ENCODE assay signal across 23 cellular contexts in the genomic region with DNA sequence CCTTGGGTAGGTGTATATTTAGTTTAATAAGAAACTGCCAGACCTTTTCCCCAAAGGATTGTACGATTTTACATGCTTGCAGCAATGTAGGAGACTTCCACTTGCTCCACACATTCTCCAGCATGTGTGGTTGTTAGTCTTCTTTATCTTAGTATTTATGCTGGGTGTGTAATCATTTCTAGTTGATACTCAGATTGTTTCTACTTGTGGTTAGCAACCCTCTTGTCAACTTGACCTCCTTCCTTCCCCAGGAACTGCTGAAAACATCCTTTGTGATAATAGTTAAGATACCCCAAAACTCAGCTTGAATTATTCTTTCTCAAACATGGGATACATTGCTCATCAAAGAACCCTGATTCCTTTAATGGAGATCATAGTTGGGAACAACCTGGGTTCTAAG. TPM values are rescaled to one million over a fixed set of nuclear protein-coding genes. Genes with fewer than 3 reads are reported as not detected.
DNase-seq lines count a peak whose midpoint lies in the region; ATAC-seq, FAIRE-seq and TF ChIP-seq lines count a peak whose summit lies in the region.
"Had no signal": no experiment of that assay in that cellular context is flagged by ENCODE, and none has a peak within 500 bp of the region (broad histone marks: within the 10 kb centered on the region; RNA-seq: fewer than 3 reads in every experiment).

No MANE protein-coding gene starts in this region.

- dilution Hi-C loops in endothelial cell of umbilical vein (cut with MboI; ENCODE audit: extremely low pct_ligation_motif_present, low sequenced_read_pairs): no loop called here

- H3K9me3 Mint-ChIP-seq in CD8-positive, alpha-beta memory T cell: no peaks in the 10 kb centered on the region
- peaks cover 3 to 9% (median 9%) of the 10 kb centered on the region in 3 donors for H3K9me3 Mint-ChIP-seq in T-cell
- H3K9me3 Mint-ChIP-seq in natural killer cell treated with Interleukin-12 subunit alpha and Interleukin-12 subunit beta and Interleukin-15 and Interleukin-18, amount 100 ng/mL, for 72 hours: no peaks in the 10 kb centered on the region
- H3K9me3 Mint-ChIP-seq: CD4-positive, alpha-beta T cell had no signal

- H3K4me3 ChIP-seq in CD8-positive, alpha-beta memory T cell (ENCODE audit: low read length): no peak overlapping the region
- no peak overlapping the region for H3K4me3 ChIP-seq in endothelial cell of umbilical vein (replicated peaks in 1 of 3; ENCODE audit: insufficient read depth in 1 of 3, low read depth in 1 of 3, low read length in 3 of 3)
- H3K4me3 ChIP-seq in PC-3 (ENCODE audit: low read length): no peak overlapping the region
- H3K4me3 ChIP-seq: GM23248, SJSA1 had no signal

- H3K27me3 Mint-ChIP-seq in CD8-positive, alpha-beta memory T cell: no peaks in the 10 kb centered on the region
- no peaks in the 10 kb centered on the region for H3K27me3 Mint-ChIP-seq in T-cell
- no peaks in the 10 kb centered on the region for H3K27me3 Mint-ChIP-seq in natural killer cell treated with Interleukin-12 subunit alpha and Interleukin-12 subunit beta and Interleukin-15 and Interleukin-18, amount 100 ng/mL, for 72 hours
- H3K27me3 Mint-ChIP-seq: CD4-positive, alpha-beta T cell had no signal

- peak overlapping the region in 3 of 7 donors; percentile 9 to 23 (median 11) for H3K4me3 Mint-ChIP-seq in CD8-positive, alpha-beta memory T cell
- H3K4me3 Mint-ChIP-seq in T-cell: no peak overlapping the region
- H3K4me3 Mint-ChIP-seq in natural killer cell treated with Interleukin-12 subunit alpha and Interleukin-12 subunit beta and Interleukin-15 and Interleukin-18, amount 100 ng/mL, for 72 hours: peak overlapping the region; percentile 55
- H3K4me3 Mint-ChIP-seq: CD4-positive, alpha-beta T cell had no signal

- no peaks in the 10 kb centered on the region for H3K4me1 ChIP-seq in CD8-positive, alpha-beta memory T cell (ENCODE audit: insufficient read depth, low read length)
- no peaks in the 10 kb centered on the region for H3K4me1 ChIP-seq in endothelial cell of umbilical vein (ENCODE audit: control insufficient read depth, extremely low read depth, insufficient read depth, low read length)
- no peaks in the 10 kb centered on the region for H3K4me1 ChIP-seq in PC-3 (ENCODE audit: insufficient read depth, low read length)

- no peaks in the 10 kb centered on the region for H3K36me3 ChIP-seq in CD8-positive, alpha-beta memory T cell (ENCODE audit: insufficient read depth, low read length)
- peaks cover 0 to under 1% of the 10 kb centered on the region in 2 experiments for H3K36me3 ChIP-seq in endothelial cell of umbilical vein (ENCODE audit: control insufficient read depth in 2 of 2, extremely low read depth in 1 of 2, insufficient read depth in 2 of 2, low read length in 2 of 2)
- peaks cover 5% of the 10 kb centered on the region; the same call in 1 of the 2 replicates for H3K36me3 ChIP-seq in PC-3 (ENCODE audit: low read depth, low read length)

- H2AFZ ChIP-seq in endothelial cell of umbilical vein (ENCODE audit: low read depth, low read length): no peak overlapping the region
- H2AFZ ChIP-seq in PC-3 (ENCODE audit: low read length): no peak overlapping the region
- H2AFZ ChIP-seq: GM23248 had no signal

- no peak overlapping the region for H3K27ac ChIP-seq in CD8-positive, alpha-beta memory T cell (ENCODE audit: low read depth, low read length)
- H3K27ac ChIP-seq in endothelial cell of umbilical vein (ENCODE audit: insufficient read depth, low read depth, low read length) (no peak overlapping the region), PC-3 (ENCODE audit: low read length) (no peak overlapping the region)
- H3K27ac ChIP-seq: GM23248, SJSA1 had no signal

- no peak overlapping the region for H3K4me2 ChIP-seq in endothelial cell of umbilical vein (ENCODE audit: insufficient read depth, low read length)
- no peak overlapping the region for H3K4me2 ChIP-seq in PC-3 (ENCODE audit: low read length)

- TF ChIP-seq CTCF in endothelial cell of umbilical vein (IDR thresholded peaks at IDR 0.05; ENCODE audit: extremely low read depth in 1 of 2, insufficient read depth in 1 of 2, low read depth in 1 of 2, low read length in 2 of 2) (no peak), PC-3 (conservative IDR thresholded peaks at IDR 0.05; ENCODE audit: low read depth, low read length) (no peak)

- H3K27me3 ChIP-seq in CD8-positive, alpha-beta memory T cell (ENCODE audit: insufficient read depth, low read length, poor library complexity, severe bottlenecking): no peaks in the 10 kb centered on the region
- H3K27me3 ChIP-seq in endothelial cell of umbilical vein (ENCODE audit: control insufficient read depth in 2 of 2, insufficient read depth in 2 of 2, low read length in 2 of 2) (no peaks in the 10 kb centered on the region), PC-3 (ENCODE audit: low read length) (no peaks in the 10 kb centered on the region)
- H3K27me3 ChIP-seq: SJSA1 had no signal

- intact Hi-C loops in endothelial cell of umbilical vein (cut with micrococcal nuclease): no loop called here
- intact Hi-C loops in PC-3 (cut with micrococcal nuclease): no loop called here

- H3F3A ChIP-seq in PC-3 (ENCODE audit: low read length, unreplicated experiment): no peaks in the 10 kb centered on the region

- no peaks in the 10 kb centered on the region for H3K9me3 ChIP-seq in CD8-positive, alpha-beta memory T cell (ENCODE audit: low read length)
- H3K9me3 ChIP-seq in endothelial cell of umbilical vein (replicated peaks; ENCODE audit: control insufficient read depth, insufficient read depth, low read length) (no peaks in the 10 kb centered on the region), PC-3 (ENCODE audit: low read length) (no peaks in the 10 kb centered on the region)
- H3K9me3 ChIP-seq: SJSA1 had no signal

- no peaks in the 10 kb centered on the region for H3K9me2 ChIP-seq in PC-3 (replicated peaks; ENCODE audit: low read length)

- TF ChIP-seq POLR2A in endothelial cell of umbilical vein (IDR thresholded peaks at IDR 0.05; ENCODE audit: low read depth, low read length): no peak

- POLR2A ChIA-PET in CD8-positive, alpha-beta memory T cell (lab: Charles Lee): no interaction called here
- POLR2A ChIA-PET in T-cell (lab: Charles Lee): interaction anchor here in 1 of 2 donors (0.6 kb wide), 1 partner anchor 20 kb away, joined by 3 read pairs; no protein-coding TSS in a partner anchor
- POLR2A ChIA-PET in endothelial cell of umbilical vein (lab: Charles Lee): no interaction called here
- POLR2A ChIA-PET in PC-3 (lab: Charles Lee; ENCODE audit: unreplicated experiment): no interaction called here

- no peaks in the 10 kb centered on the region for H3K9me1 ChIP-seq in endothelial cell of umbilical vein (replicated peaks; ENCODE audit: control insufficient read depth, extremely low read depth, insufficient read depth, low read length)

- no peaks in the 10 kb centered on the region for H4K20me1 ChIP-seq in endothelial cell of umbilical vein (replicated peaks; ENCODE audit: control insufficient read depth, extremely low read depth, insufficient read depth, low read length)
- no peaks in the 10 kb centered on the region for H4K20me1 ChIP-seq in PC-3 (ENCODE audit: low read length)

- H3K9ac ChIP-seq in endothelial cell of umbilical vein (replicated peaks; ENCODE audit: extremely low read depth, insufficient read depth, low read length): no peak overlapping the region
- H3K9ac ChIP-seq in PC-3 (ENCODE audit: low read length): no peak overlapping the region
- H3K9ac ChIP-seq: GM23248 had no signal

- BruUV-seq in endothelial cell of umbilical vein (replicated peaks; lab: Mats Ljungman, UMichigan): no TSS peak
- BruUV-seq in PC-3 (replicated peaks; lab: Mats Ljungman, UMichigan): no TSS peak

- H3K4me1 Mint-ChIP-seq in CD8-positive, alpha-beta memory T cell: peaks cover 13 to 36% (median 24%) of the 10 kb centered on the region in 3 donors
- H3K4me1 Mint-ChIP-seq in T-cell: peaks cover 10 to 22% (median 16%) of the 10 kb centered on the region in 3 donors
- H3K4me1 Mint-ChIP-seq in natural killer cell treated with Interleukin-12 subunit alpha and Interleukin-12 subunit beta and Interleukin-15 and Interleukin-18, amount 100 ng/mL, for 72 hours (ENCODE audit: low read depth in 2 of 2): peaks cover 45 to 51% of the 10 kb centered on the region in 2 donors

- CTCF ChIA-PET in CD8-positive, alpha-beta memory T cell (lab: Charles Lee): no interaction called here
- CTCF ChIA-PET in T-cell (lab: Charles Lee) (no interaction called here), endothelial cell of umbilical vein (lab: Charles Lee) (no interaction called here), PC-3 (lab: Charles Lee) (no interaction called here)

- H3K79me2 ChIP-seq in endothelial cell of umbilical vein (ENCODE audit: control insufficient read depth, insufficient read depth, low read length) (no peaks in the 10 kb centered on the region), PC-3 (ENCODE audit: low read length) (no peaks in the 10 kb centered on the region)

- no peak for FAIRE-seq in endothelial cell of umbilical vein (lab: Jason Lieb, UNC)
- FAIRE-seq: GM12891, HTR-8/SVneo had no signal

- ATAC-seq in T-cell (replicated peaks in 1 of 4) (no peak), PC-3 (no peak)
- ATAC-seq in natural killer cell treated with Interleukin-12 subunit alpha and Interleukin-12 subunit beta and Interleukin-15 and Interleukin-18, amount 100 ng/mL, for 72 hours: peak; percentile 60 to 62
- ATAC-seq: Right ventricle myocardium inferior had no signal

- no peak for DNase-seq in CD8-positive, alpha-beta memory T cell
- DNase-seq in T-cell (no peak), endothelial cell of umbilical vein (ENCODE audit: low read depth, low spot score) (no peak), PC-3 (no peak), NCI-H1417 treated with DMSO at 0.1 percent for 48 hours (lab: John Stamatoyannopoulos, UW) (no peak), cortex of kidney (lab: John Stamatoyannopoulos, UW) (no peak)
- DNase-seq in natural killer cell treated with Interleukin-12 subunit alpha and Interleukin-12 subunit beta and Interleukin-15 and Interleukin-18, amount 100 ng/mL, for 72 hours (ENCODE audit: low spot score): no peak
- DNase-seq: CD4-positive, alpha-beta T cell; DND-41; GM23248; HCEC 1CT; Karpas-422; MV-4-11; NCI-H1694 treated with DMSO at 0.1 percent for 48 hours; NCI-H2081 treated with DMSO at 0.1 percent for 48 hours; NCI-H2171 treated with DMSO at 0.1 percent for 48 hours; NCI-H446; NCI-H526; OCI-M1 had no signal

- H3K36me3 Mint-ChIP-seq in CD8-positive, alpha-beta memory T cell: peaks cover 16 to 57% (median 26%) of the 10 kb centered on the region in 3 donors
- peaks cover 68% of the 10 kb centered on the region for H3K36me3 Mint-ChIP-seq in T-cell
- peaks cover 14% of the 10 kb centered on the region for H3K36me3 Mint-ChIP-seq in natural killer cell treated with Interleukin-12 subunit alpha and Interleukin-12 subunit beta and Interleukin-15 and Interleukin-18, amount 100 ng/mL, for 72 hours

- peak overlapping the region in 6 of 8 donors; percentile 8 to 91 (median 72) for H3K27ac Mint-ChIP-seq in CD8-positive, alpha-beta memory T cell
- H3K27ac Mint-ChIP-seq in T-cell: peak overlapping the region; percentile 29 to 69
- peak overlapping the region; percentile 33 to 59 for H3K27ac Mint-ChIP-seq in natural killer cell treated with Interleukin-12 subunit alpha and Interleukin-12 subunit beta and Interleukin-15 and Interleukin-18, amount 100 ng/mL, for 72 hours
- H3K27ac Mint-ChIP-seq: CD4-positive, alpha-beta T cell had no signal

RNA-seq across cellular contexts. Expression of gene CYBRD1, which starts 37.2 kb away (rescaled TPM):
- total RNA-seq in CD8-positive, alpha-beta memory T cell: 1 to 10 TPM in 1 of 2 experiments, under 1 TPM in 1; 0.95 to 1.2 TPM
- polyA plus RNA-seq in CD8-positive, alpha-beta memory T cell: 1.2 TPM
- 1 to 10 TPM in 3 of 5 donors, under 1 TPM in 2; 0.23 to 1.8 (median 1.0) TPM for total RNA-seq in T-cell
- 22.8 and 24.8 TPM in 2 replicates for total RNA-seq in endothelial cell of umbilical vein
- polyA plus RNA-seq in endothelial cell of umbilical vein: 23.1 and 24.1 TPM in 2 replicates
- 10.0 and 12.2 TPM in 2 replicates for polyA plus RNA-seq in endothelial cell of umbilical vein (2011; cell fraction: cytosol; rRNA removed)
- 11.2 and 11.4 TPM in 2 replicates for polyA plus RNA-seq in endothelial cell of umbilical vein (2011; cell fraction: nucleus; rRNA removed)
- 18.4 and 24.1 TPM in 2 replicates for polyA plus RNA-seq in endothelial cell of umbilical vein (2012)
- 45.6 and 47.3 TPM in 2 replicates for polyA minus RNA-seq in endothelial cell of umbilical vein
- polyA minus RNA-seq in endothelial cell of umbilical vein (2011; cell fraction: cytosol; rRNA and poly(A)+ RNA removed): 1.4 TPM
- polyA minus RNA-seq in endothelial cell of umbilical vein (2011; cell fraction: nucleus; rRNA and poly(A)+ RNA removed): 7.1 and 9.3 TPM in 2 replicates
- total RNA-seq in natural killer cell treated with Interleukin-12 subunit alpha and Interleukin-12 subunit beta and Interleukin-15 and Interleukin-18, amount 100 ng/mL, for 72 hours: 1 to 10 TPM in 1 of 2 donors, under 1 TPM in 1; 0.78 to 5.2 TPM
- 0.87 and 1.7 TPM in 2 replicates for total RNA-seq in PC-3 (2014; rRNA removed)

RNA-seq across cellular contexts. Expression of gene DCAF17, which starts 51.1 kb away (rescaled TPM):
- 10 to 100 TPM; 19.3 to 19.8 TPM for total RNA-seq in CD8-positive, alpha-beta memory T cell
- 11.6 TPM for polyA plus RNA-seq in CD8-positive, alpha-beta memory T cell
- total RNA-seq in T-cell: 10 to 100 TPM; 21.1 to 24.6 (median 23.9) TPM
- 14.9 and 15.0 TPM in 2 replicates for total RNA-seq in endothelial cell of umbilical vein
- polyA plus RNA-seq in endothelial cell of umbilical vein: 4.4 and 4.6 TPM in 2 replicates
- polyA plus RNA-seq in endothelial cell of umbilical vein (2011; cell fraction: cytosol; rRNA removed): 4.3 and 4.7 TPM in 2 replicates
- polyA plus RNA-seq in endothelial cell of umbilical vein (2011; cell fraction: nucleus; rRNA removed): 15.1 and 18.3 TPM in 2 replicates
- polyA plus RNA-seq in endothelial cell of umbilical vein (2012): 11.3 and 11.4 TPM in 2 replicates
- 11.1 and 12.1 TPM in 2 replicates for polyA minus RNA-seq in endothelial cell of umbilical vein
- polyA minus RNA-seq in endothelial cell of umbilical vein (2011; cell fraction: cytosol; rRNA and poly(A)+ RNA removed): 6.3 TPM
- 13.9 and 19.2 TPM in 2 replicates for polyA minus RNA-seq in endothelial cell of umbilical vein (2011; cell fraction: nucleus; rRNA and poly(A)+ RNA removed)
- total RNA-seq in natural killer cell treated with Interleukin-12 subunit alpha and Interleukin-12 subunit beta and Interleukin-15 and Interleukin-18, amount 100 ng/mL, for 72 hours: 10 to 100 TPM; 12.4 to 17.5 TPM
- total RNA-seq in PC-3 (2014; rRNA removed): 7.4 and 11.1 TPM in 2 replicates

RNA-seq across cellular contexts. Expression of gene METTL8, which starts 51.3 kb away (rescaled TPM):
- total RNA-seq in CD8-positive, alpha-beta memory T cell: 10 to 100 TPM; 46.0 to 50.5 TPM
- 16.6 TPM for polyA plus RNA-seq in CD8-positive, alpha-beta memory T cell
- total RNA-seq in T-cell: 10 to 100 TPM; 12.5 to 18.9 (median 16.3) TPM
- 20.2 and 25.0 TPM in 2 replicates for total RNA-seq in endothelial cell of umbilical vein
- 4.6 and 7.0 TPM in 2 replicates for polyA plus RNA-seq in endothelial cell of umbilical vein
- polyA plus RNA-seq in endothelial cell of umbilical vein (2011; cell fraction: cytosol; rRNA removed): 8.3 and 8.8 TPM in 2 replicates
- 10.4 and 13.7 TPM in 2 replicates for polyA plus RNA-seq in endothelial cell of umbilical vein (2011; cell fraction: nucleus; rRNA removed)
- 27.3 and 34.5 TPM in 2 replicates for polyA plus RNA-seq in endothelial cell of umbilical vein (2012)
- polyA minus RNA-seq in endothelial cell of umbilical vein: 8.4 and 8.7 TPM in 2 replicates
- 6.3 TPM for polyA minus RNA-seq in endothelial cell of umbilical vein (2011; cell fraction: cytosol; rRNA and poly(A)+ RNA removed)
- polyA minus RNA-seq in endothelial cell of umbilical vein (2011; cell fraction: nucleus; rRNA and poly(A)+ RNA removed): 9.4 and 13.3 TPM in 2 replicates
- 10 to 100 TPM; 16.0 to 35.6 TPM for total RNA-seq in natural killer cell treated with Interleukin-12 subunit alpha and Interleukin-12 subunit beta and Interleukin-15 and Interleukin-18, amount 100 ng/mL, for 72 hours
- total RNA-seq in PC-3 (2014; rRNA removed): 8.1 and 10.8 TPM in 2 replicates

Comparison
In these comparisons a context has a peak if more than half of its experiments do, and no peak if none do; other contexts are left out.
1. ATAC-seq: peak in natural killer cell treated with Interleukin-12 subunit alpha and Interleukin-12 subunit beta and Interleukin-15 and Interleukin-18, amount 100 ng/mL, for 72 hours (2 of 2); none in T-cell (0 of 4) and PC-3 (single experiment).
2. Peak in every context shown above with its lines, with median percentiles within 50 percentile points of each other: H3K27ac Mint-ChIP-seq.